Comparison of ENCODE assay signal across 8 cellular contexts in genomic region chr17:48647103-48647963, GRCh38. TPM values are rescaled to one million over a fixed set of nuclear protein-coding genes. Genes with fewer than 3 reads are reported as not detected.
DNase-seq lines count a peak whose midpoint lies in the region; ATAC-seq, FAIRE-seq and TF ChIP-seq lines count a peak whose summit lies in the region.

No MANE protein-coding gene starts in this region.

- WGBS in psoas muscle, 3 donors: 2% methylated on average over 26 to 30 of the region's 30 CpGs

- DNase-seq in GM12864 (ENCODE audit: low read depth) (no peak), NCI-H2227 (lab: John Stamatoyannopoulos, UW; ENCODE audit: unreplicated experiment) (peak; percentile 67), epithelial cell of proximal tubule (ENCODE audit: low read depth) (no peak), psoas muscle (no peak), NCI-H1092 treated with DMSO at 0.1 percent for 48 hours (lab: John Stamatoyannopoulos, UW) (no peak), NK-92 (lab: John Stamatoyannopoulos, UW; ENCODE audit: unreplicated experiment) (no peak), RCC 7860 (ENCODE audit: low spot score) (no peak)

- intact Hi-C loops in psoas muscle (cut with DNase I): no loop called here

- no peaks in the 10 kb centered on the region for H3K9me3 ChIP-seq in psoas muscle

- peaks cover 10 to 98% (median 28%) of the 10 kb centered on the region in 3 donors for H3K27me3 ChIP-seq in psoas muscle (ENCODE audit: insufficient read depth in 3 of 3, low read length in 2 of 3)

- no peaks in the 10 kb centered on the region for H3K36me3 ChIP-seq in psoas muscle (ENCODE audit: insufficient read depth in 1 of 2, low read depth in 1 of 2)

- TF ChIP-seq CTCF in GM12864 (IDR thresholded peaks at IDR 0.05; ENCODE audit: low read depth, low read length, missing control alignments): no peak
- no peak for TF ChIP-seq CTCF in epithelial cell of proximal tubule (conservative IDR thresholded peaks at IDR 0.05; ENCODE audit: low read depth, low read length)
- TF ChIP-seq CTCF in psoas muscle (IDR thresholded peaks at IDR 0.05): no peak

- no peak for FAIRE-seq in RCC 7860 (lab: Jason Lieb, UNC)

- H3K4me3 ChIP-seq in GM12864 (ENCODE audit: low read depth, low read length): peak overlapping the region; percentile 51
- peak overlapping the region; percentile 63 for H3K4me3 ChIP-seq in epithelial cell of proximal tubule (ENCODE audit: low read depth, low read length)
- H3K4me3 ChIP-seq in psoas muscle: peak overlapping the region; percentile 52

- ATAC-seq in psoas muscle (no peak), GM19452 (IDR thresholded peaks at IDR 0.05; ENCODE audit: unreplicated experiment) (no peak)

- no peaks in the 10 kb centered on the region for H3K4me1 ChIP-seq in psoas muscle

- no peak overlapping the region for H3K27ac ChIP-seq in psoas muscle

RNA-seq across cellular contexts. Expression of gene HOXB9, which starts 21.2 kb away (rescaled TPM):
- total RNA-seq in epithelial cell of proximal tubule (74.5 and 83.8 TPM in 2 replicates), psoas muscle (not detected)
- under 1 TPM; 0.01 to 0.10 (median 0.03) TPM for polyA plus RNA-seq in psoas muscle

RNA-seq across cellular contexts. Expression of gene HOXB8, which starts 32.2 kb away (rescaled TPM):
- 12.7 and 21.4 TPM in 2 replicates for total RNA-seq in epithelial cell of proximal tubule
- total RNA-seq in psoas muscle: not detected
- polyA plus RNA-seq in psoas muscle: under 1 TPM; 0.05 to 0.10 (median 0.08) TPM

RNA-seq across cellular contexts. Expression of gene HOXB7, which starts 36.5 kb away (rescaled TPM):
- total RNA-seq in epithelial cell of proximal tubule (24.9 and 26.0 TPM in 2 replicates), psoas muscle (1 to 10 TPM in 3 of 4 donors, under 1 TPM in 1; 0.85 to 2.0 (median 1.2) TPM)
- polyA plus RNA-seq in psoas muscle: 1 to 10 TPM; 1.6 to 3.0 (median 2.8) TPM

RNA-seq across cellular contexts. Expression of gene HOXB6, which starts 42.5 kb away (rescaled TPM):
- total RNA-seq in epithelial cell of proximal tubule (42.9 and 55.6 TPM in 2 replicates), psoas muscle (1 to 10 TPM in 2 of 4 donors, under 1 TPM in 2; 0.66 to 3.3 (median 1.2) TPM)
- 1 to 10 TPM in 2 of 3 donors, under 1 TPM in 1; 0.80 to 1.6 (median 1.2) TPM for polyA plus RNA-seq in psoas muscle

RNA-seq across cellular contexts. Expression of gene HOXB5, which starts 53.8 kb away (rescaled TPM):
- total RNA-seq in epithelial cell of proximal tubule (2.8 and 5.5 TPM in 2 replicates), psoas muscle (under 1 TPM in 3 of 4 donors, not detected in 1; 0.17 to 0.71 (median 0.24) TPM)
- under 1 TPM; 0.03 to 0.30 (median 0.17) TPM for polyA plus RNA-seq in psoas muscle

Comparison
In these comparisons a context has a peak if more than half of its experiments do, and no peak if none do; other contexts are left out.
1. RNA of gene HOXB9, which starts 21.2 kb away (total RNA-seq): 74.5 to 83.8 TPM in epithelial cell of proximal tubule; not detected in psoas muscle; every median in the first group is over 10 times any median in the second.
2. RNA of gene HOXB8, which starts 32.2 kb away (total RNA-seq): 12.7 to 21.4 TPM in epithelial cell of proximal tubule; not detected in psoas muscle; every median in the first group is over 10 times any median in the second.
3. Peak in every context shown above with its lines, with median percentiles within 50 percentile points of each other: H3K4me3 ChIP-seq.